Comparison of ENCODE assay signal across 18 cellular contexts in genomic region chr2:237861875-237862527, GRCh38. TPM values are rescaled to one million over a fixed set of nuclear protein-coding genes. Genes with fewer than 3 reads are reported as not detected.
DNase-seq lines count a peak whose midpoint lies in the region; ATAC-seq, FAIRE-seq and TF ChIP-seq lines count a peak whose summit lies in the region.
"Had no signal": no experiment of that assay in that cellular context is flagged by ENCODE, and none has a peak within 500 bp of the region (broad histone marks: within the 10 kb centered on the region; RNA-seq: fewer than 3 reads in every experiment).

No MANE protein-coding gene starts in this region.

- H3K9me3 Mint-ChIP-seq in HFFc6, result no peaks in the 10 kb centered on the region
- H3K9me3 Mint-ChIP-seq: activated T-cell treated with anti-CD3 and anti-CD28 coated beads, Interleukin-2, amount 50 U/mL, for 72 hours; natural killer cell treated with Interleukin-12 subunit alpha and Interleukin-12 subunit beta and Interleukin-15 and Interleukin-18, amount 100 ng/mL, for 72 hours had no signal

- H3K9ac ChIP-seq in endothelial cell of umbilical vein (replicated peaks; ENCODE audit: extremely low read depth, insufficient read depth, low read length) (no peak overlapping the region), rectal smooth muscle tissue (ENCODE audit: low read length) (peak overlapping the region; percentile 4)

- dilution Hi-C loops in endothelial cell of umbilical vein (cut with MboI; ENCODE audit: extremely low pct_ligation_motif_present, low sequenced_read_pairs), result no loop called here

- TF ChIP-seq POLR2A in endothelial cell of umbilical vein (IDR thresholded peaks at IDR 0.05; ENCODE audit: low read depth, low read length), result no peak

- H3K27me3 ChIP-seq in endothelial cell of umbilical vein (ENCODE audit: control insufficient read depth in 2 of 2, insufficient read depth in 2 of 2, low read length in 2 of 2), result peaks cover 30 to 34% of the 10 kb centered on the region in 2 experiments
- H3K27me3 ChIP-seq in rectal smooth muscle tissue (ENCODE audit: control insufficient read depth, insufficient read depth, low read length), result no peaks in the 10 kb centered on the region

- H3K36me3 ChIP-seq in endothelial cell of umbilical vein (ENCODE audit: control insufficient read depth in 2 of 2, extremely low read depth in 1 of 2, insufficient read depth in 2 of 2, low read length in 2 of 2) (no peaks in the 10 kb centered on the region), rectal smooth muscle tissue (ENCODE audit: control insufficient read depth, insufficient read depth, low read length) (no peaks in the 10 kb centered on the region)
- H3K36me3 ChIP-seq: tibial nerve had no signal

- no peak overlapping the region for H3K4me3 Mint-ChIP-seq in HFFc6
- H3K4me3 Mint-ChIP-seq: activated T-cell treated with anti-CD3 and anti-CD28 coated beads, Interleukin-2, amount 50 U/mL, for 72 hours; natural killer cell treated with Interleukin-12 subunit alpha and Interleukin-12 subunit beta and Interleukin-15 and Interleukin-18, amount 100 ng/mL, for 72 hours had no signal

- no peak for ATAC-seq in GM21737 (IDR thresholded peaks at IDR 0.05; ENCODE audit: unreplicated experiment)
- ATAC-seq: activated T-cell treated with anti-CD3 and anti-CD28 coated beads, Interleukin-2, amount 50 U/mL, for 72 hours; natural killer cell treated with Interleukin-12 subunit alpha and Interleukin-12 subunit beta and Interleukin-15 and Interleukin-18, amount 100 ng/mL, for 72 hours had no signal

- BruUV-seq in endothelial cell of umbilical vein (replicated peaks; lab: Mats Ljungman, UMichigan), result no TSS peak

- H3K9me1 ChIP-seq in endothelial cell of umbilical vein (replicated peaks; ENCODE audit: control insufficient read depth, extremely low read depth, insufficient read depth, low read length), result no peaks in the 10 kb centered on the region

- H3K27ac ChIP-seq in endothelial cell of umbilical vein (ENCODE audit: insufficient read depth, low read depth, low read length) (no peak overlapping the region), rectal smooth muscle tissue (ENCODE audit: low read depth, low read length) (peak overlapping the region; percentile 94)

- peaks cover 43% of the 10 kb centered on the region for H3K4me1 Mint-ChIP-seq in HFFc6 (ENCODE audit: low read depth)

- no peaks in the 10 kb centered on the region for H3K79me2 ChIP-seq in endothelial cell of umbilical vein (ENCODE audit: control insufficient read depth, insufficient read depth, low read length)

- POLR2A ChIA-PET in endothelial cell of umbilical vein (lab: Charles Lee), result no interaction called here

- peaks cover 21% of the 10 kb centered on the region for H3K27me3 Mint-ChIP-seq in HFFc6 (ENCODE audit: insufficient read depth)

- CTCF ChIA-PET in endothelial cell of umbilical vein (lab: Charles Lee), result interaction anchor here (0.6 kb wide), 1 partner anchor 282 kb away, joined by 3 read pairs; no protein-coding TSS in a partner anchor

- H2AFZ ChIP-seq in endothelial cell of umbilical vein (ENCODE audit: low read depth, low read length), result no peak overlapping the region

- no peaks in the 10 kb centered on the region for H3K9me3 ChIP-seq in endothelial cell of umbilical vein (replicated peaks; ENCODE audit: control insufficient read depth, insufficient read depth, low read length)
- H3K9me3 ChIP-seq: tibial nerve had no signal

- H3K4me1 ChIP-seq in endothelial cell of umbilical vein (ENCODE audit: control insufficient read depth, extremely low read depth, insufficient read depth, low read length), result peaks cover 5% of the 10 kb centered on the region
- peaks cover 47% of the 10 kb centered on the region for H3K4me1 ChIP-seq in rectal smooth muscle tissue (ENCODE audit: control insufficient read depth, insufficient read depth, low read length)

- DNase-seq in AG20443 (ENCODE audit: low spot score) (peak; percentile 38), NCI-H526 (lab: John Stamatoyannopoulos, UW) (peak; percentile 21 to 28), endothelial cell of umbilical vein (ENCODE audit: low read depth, low spot score) (no peak), GM13977 (ENCODE audit: low spot score) (no peak), HFFc6 (no peak)
- no peak for DNase-seq in activated T-cell treated with anti-CD3 and anti-CD28 coated beads, Interleukin-2, amount 50 U/mL, for 48 hours
- DNase-seq: activated CD4-positive, alpha-beta T cell treated with anti-CD3 and anti-CD28 coated beads, Interleukin-2, amount 50 U/mL, for 4 hours; activated T-cell treated with anti-CD3 and anti-CD28 coated beads, Interleukin-2, amount 50 U/mL, for 72 hours; amniotic stem cell; KBM-7; NCI-H2227 treated with DMSO at 0.1 percent for 48 hours; stimulated activated CD4-positive, alpha-beta T cell treated with anti-CD3 and anti-CD28 coated beads, Interleukin-2, amount 100 ng/mL, for 48 hours had no signal

- FAIRE-seq in endothelial cell of umbilical vein (lab: Jason Lieb, UNC), result no peak

- TF ChIP-seq CTCF in endothelial cell of umbilical vein (IDR thresholded peaks at IDR 0.05; ENCODE audit: extremely low read depth in 1 of 2, insufficient read depth in 1 of 2, low read depth in 1 of 2, low read length in 2 of 2) (no peak), GM13977 (IDR thresholded peaks at IDR 0.05; ENCODE audit: extremely low read depth, insufficient read depth, missing control alignments) (no peak), HFFc6 (IDR thresholded peaks at IDR 0.05) (no peak)

- H3K36me3 Mint-ChIP-seq in HFFc6 (ENCODE audit: low read depth), result no peaks in the 10 kb centered on the region
- H3K36me3 Mint-ChIP-seq: natural killer cell treated with Interleukin-12 subunit alpha and Interleukin-12 subunit beta and Interleukin-15 and Interleukin-18, amount 100 ng/mL, for 72 hours had no signal

- no peaks in the 10 kb centered on the region for H4K20me1 ChIP-seq in endothelial cell of umbilical vein (replicated peaks; ENCODE audit: control insufficient read depth, extremely low read depth, insufficient read depth, low read length)

- H3K4me2 ChIP-seq in endothelial cell of umbilical vein (ENCODE audit: insufficient read depth, low read length), result no peak overlapping the region

- intact Hi-C loops in endothelial cell of umbilical vein (cut with micrococcal nuclease), result no loop called here

- in situ Hi-C loops in GM13977 (cut with MboI; ENCODE audit: low pct_unique_long_range_greater_than_20kb, low sequenced_read_pairs, unreplicated experiment), result no loop called here

- H3K27ac Mint-ChIP-seq in HFFc6, result no peak overlapping the region
- H3K27ac Mint-ChIP-seq: activated T-cell treated with anti-CD3 and anti-CD28 coated beads, Interleukin-2, amount 50 U/mL, for 72 hours; natural killer cell treated with Interleukin-12 subunit alpha and Interleukin-12 subunit beta and Interleukin-15 and Interleukin-18, amount 100 ng/mL, for 72 hours had no signal

- H3K4me3 ChIP-seq in endothelial cell of umbilical vein (replicated peaks in 1 of 3; ENCODE audit: insufficient read depth in 1 of 3, low read depth in 1 of 3, low read length in 3 of 3), result no peak overlapping the region
- H3K4me3 ChIP-seq in rectal smooth muscle tissue (ENCODE audit: low read length), result peak overlapping the region; percentile 20
- H3K4me3 ChIP-seq: lung, tibial nerve had no signal

TF ChIP-seq in endothelial cell of umbilical vein, 7 proteins besides CTCF, POLR2A, EP300 and RAD21:
- TF ChIP-seq EZH2 (IDR thresholded peaks at IDR 0.05; ENCODE audit: borderline replicate concordance, low read depth, low read length, severe bottlenecking), result peak; percentile 27
- TF ChIP-seq MYC (IDR thresholded peaks at IDR 0.05; ENCODE audit: low read depth, low read length), result no peak
TF ChIP-seq in endothelial cell of umbilical vein: peak in this region for 1.

RNA-seq across cellular contexts. Expression of gene RAMP1, which starts 2.6 kb away (rescaled TPM):
- not detected in 2 replicates for total RNA-seq in endothelial cell of umbilical vein
- 0.18 TPM in 1 of 2 replicates, not detected in the other for polyA plus RNA-seq in endothelial cell of umbilical vein
- polyA plus RNA-seq in endothelial cell of umbilical vein (2011; cell fraction: cytosol; rRNA removed), result not detected in 2 replicates
- polyA plus RNA-seq in endothelial cell of umbilical vein (2011; cell fraction: nucleus; rRNA removed), result not detected in 2 replicates
- 0.31 TPM in 1 of 2 replicates, not detected in the other for polyA plus RNA-seq in endothelial cell of umbilical vein (2012)
- not detected in 2 replicates for polyA minus RNA-seq in endothelial cell of umbilical vein
- polyA minus RNA-seq in endothelial cell of umbilical vein (2011; cell fraction: cytosol; rRNA and poly(A)+ RNA removed), result not detected
- not detected in 2 replicates for polyA minus RNA-seq in endothelial cell of umbilical vein (2011; cell fraction: nucleus; rRNA and poly(A)+ RNA removed)
- 1 to 10 TPM in 1 of 6 experiments, under 1 TPM in 4, not detected in 1; 0.38 to 1.3 (median 0.48) TPM for total RNA-seq in HFFc6 (2021; fragmentation: NEBNext Ultra II Directional; extraction: Animal tissue kit (Norgen Biotek cat#: 25700))
- total RNA-seq: dermis microvascular lymphatic vessel endothelial cell had no signal

Comparison
In these comparisons a context has a peak if more than half of its experiments do, and no peak if none do; other contexts are left out.
1. DNase-seq: peak in AG20443 (single experiment) and NCI-H526 (2 of 2); none in endothelial cell of umbilical vein (single experiment), GM13977 (single experiment), HFFc6 (single experiment) and activated T-cell treated with anti-CD3 and anti-CD28 coated beads, Interleukin-2, amount 50 U/mL, for 48 hours (0 of 2).